In the genomic region with DNA sequence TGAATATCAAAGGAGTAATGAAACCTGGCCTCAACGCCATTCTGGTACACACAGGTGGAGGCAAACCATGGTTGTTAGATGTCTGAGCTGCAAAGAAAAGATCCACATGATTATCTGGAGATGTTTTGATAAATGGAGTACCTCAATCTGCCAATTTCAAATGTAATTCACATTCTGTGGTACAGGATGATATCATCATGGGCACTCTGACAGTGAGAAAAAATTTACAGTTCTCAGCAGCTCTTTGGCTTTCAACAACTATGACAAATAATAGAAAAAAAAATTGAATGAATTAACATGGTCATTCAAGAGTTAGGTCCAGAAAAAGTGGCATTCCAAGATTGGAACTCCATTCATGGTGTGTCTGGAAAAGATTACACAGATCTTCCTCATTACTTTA, we compare ENCODE assay signal across 1 cellular context.
TF ChIP-seq lines count a peak whose summit lies in the region.

No MANE protein-coding gene starts in this region.

TF ChIP-seq in SK-N-SH, 30 proteins besides CTCF, POLR2A, EP300 and RAD21 (continued from another document):
- TF ChIP-seq, protein P1, sequence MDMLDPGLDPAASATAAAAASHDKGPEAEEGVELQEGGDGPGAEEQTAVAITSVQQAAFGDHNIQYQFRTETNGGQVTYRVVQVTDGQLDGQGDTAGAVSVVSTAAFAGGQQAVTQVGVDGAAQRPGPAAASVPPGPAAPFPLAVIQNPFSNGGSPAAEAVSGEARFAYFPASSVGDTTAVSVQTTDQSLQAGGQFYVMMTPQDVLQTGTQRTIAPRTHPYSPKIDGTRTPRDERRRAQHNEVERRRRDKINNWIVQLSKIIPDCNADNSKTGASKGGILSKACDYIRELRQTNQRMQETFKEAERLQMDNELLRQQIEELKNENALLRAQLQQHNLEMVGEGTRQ (IDR thresholded peaks at IDR 0.05; ENCODE audit: borderline replicate concordance, low read depth, low read length), result no peak
- TF ChIP-seq, protein P2, sequence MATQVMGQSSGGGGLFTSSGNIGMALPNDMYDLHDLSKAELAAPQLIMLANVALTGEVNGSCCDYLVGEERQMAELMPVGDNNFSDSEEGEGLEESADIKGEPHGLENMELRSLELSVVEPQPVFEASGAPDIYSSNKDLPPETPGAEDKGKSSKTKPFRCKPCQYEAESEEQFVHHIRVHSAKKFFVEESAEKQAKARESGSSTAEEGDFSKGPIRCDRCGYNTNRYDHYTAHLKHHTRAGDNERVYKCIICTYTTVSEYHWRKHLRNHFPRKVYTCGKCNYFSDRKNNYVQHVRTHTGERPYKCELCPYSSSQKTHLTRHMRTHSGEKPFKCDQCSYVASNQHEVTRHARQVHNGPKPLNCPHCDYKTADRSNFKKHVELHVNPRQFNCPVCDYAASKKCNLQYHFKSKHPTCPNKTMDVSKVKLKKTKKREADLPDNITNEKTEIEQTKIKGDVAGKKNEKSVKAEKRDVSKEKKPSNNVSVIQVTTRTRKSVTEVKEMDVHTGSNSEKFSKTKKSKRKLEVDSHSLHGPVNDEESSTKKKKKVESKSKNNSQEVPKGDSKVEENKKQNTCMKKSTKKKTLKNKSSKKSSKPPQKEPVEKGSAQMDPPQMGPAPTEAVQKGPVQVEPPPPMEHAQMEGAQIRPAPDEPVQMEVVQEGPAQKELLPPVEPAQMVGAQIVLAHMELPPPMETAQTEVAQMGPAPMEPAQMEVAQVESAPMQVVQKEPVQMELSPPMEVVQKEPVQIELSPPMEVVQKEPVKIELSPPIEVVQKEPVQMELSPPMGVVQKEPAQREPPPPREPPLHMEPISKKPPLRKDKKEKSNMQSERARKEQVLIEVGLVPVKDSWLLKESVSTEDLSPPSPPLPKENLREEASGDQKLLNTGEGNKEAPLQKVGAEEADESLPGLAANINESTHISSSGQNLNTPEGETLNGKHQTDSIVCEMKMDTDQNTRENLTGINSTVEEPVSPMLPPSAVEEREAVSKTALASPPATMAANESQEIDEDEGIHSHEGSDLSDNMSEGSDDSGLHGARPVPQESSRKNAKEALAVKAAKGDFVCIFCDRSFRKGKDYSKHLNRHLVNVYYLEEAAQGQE (IDR thresholded peaks at IDR 0.05; ENCODE audit: low read depth, low read length), result no peak
- no peak for TF ChIP-seq SIN3A (IDR thresholded peaks at IDR 0.05; ENCODE audit: borderline replicate concordance, low read depth, low read length)
- no peak for TF ChIP-seq EZH2phosphoT487 (IDR thresholded peaks at IDR 0.05; ENCODE audit: borderline replicate concordance, low read depth)
- no peak for TF ChIP-seq YY1 (IDR thresholded peaks at IDR 0.05; ENCODE audit: low read depth)
